Comparison of ENCODE assay signal across 28 cellular contexts in the genomic region with DNA sequence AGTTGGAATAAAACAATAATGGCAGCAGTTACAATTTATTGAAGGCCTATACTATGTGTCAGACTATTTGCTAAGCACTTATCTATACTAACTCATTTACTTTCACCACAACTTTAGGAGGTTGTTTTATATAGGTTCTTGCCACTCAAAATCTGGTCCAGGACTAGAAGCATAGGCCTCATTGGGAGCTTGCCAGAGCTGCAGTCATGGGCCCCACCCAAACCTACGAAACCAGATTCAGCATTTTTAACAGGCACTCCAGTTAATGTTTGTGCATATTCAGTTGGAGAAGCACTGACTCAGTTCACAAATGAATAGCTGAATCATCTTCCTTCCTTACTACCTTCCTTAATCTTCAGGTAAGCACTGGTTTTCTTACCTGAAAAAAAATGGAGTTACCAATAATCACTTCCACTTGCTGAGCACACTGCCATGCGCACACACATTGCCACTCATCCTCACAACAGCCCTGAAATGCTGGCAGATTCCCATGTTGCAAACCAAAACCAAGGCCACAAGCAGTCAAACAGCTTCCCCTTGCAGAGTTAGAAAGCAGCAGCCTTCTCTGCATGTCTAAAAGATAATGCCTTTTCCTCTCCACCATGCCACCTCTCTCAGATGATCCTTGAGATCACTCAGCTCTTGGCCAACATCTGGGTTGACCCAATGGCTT.
DNase-seq lines count a peak whose midpoint lies in the region; ATAC-seq, FAIRE-seq and TF ChIP-seq lines count a peak whose summit lies in the region.
"Had no signal": no experiment of that assay in that cellular context is flagged by ENCODE, and none has a peak within 500 bp of the region (broad histone marks: within the 10 kb centered on the region; RNA-seq: fewer than 3 reads in every experiment).

No MANE protein-coding gene starts in this region.

- H3K79me2 ChIP-seq in mammary epithelial cell (ENCODE audit: insufficient read depth, low read length) (no peaks in the 10 kb centered on the region), keratinocyte (ENCODE audit: control insufficient read depth, insufficient read depth, low read length) (no peaks in the 10 kb centered on the region)

- H3K4me1 ChIP-seq in mammary epithelial cell (ENCODE audit: insufficient read depth, low read length) (peaks cover 16% of the 10 kb centered on the region), keratinocyte (ENCODE audit: control insufficient read depth, extremely low read depth, insufficient read depth, low read length) (peaks cover 16% of the 10 kb centered on the region)
- H3K4me1 ChIP-seq: spleen had no signal

- peaks cover 4% of the 10 kb centered on the region for H3K27me3 Mint-ChIP-seq in activated T-helper 17 cell treated with anti-CD3 and anti-CD28 coated beads, Interleukin-2, amount 50 U/mL, for 72 hours
- H3K27me3 Mint-ChIP-seq: activated CD4-positive, alpha-beta memory T cell treated with anti-CD3 and anti-CD28 coated beads for 36 hours had no signal

- H3K27me3 ChIP-seq in mammary epithelial cell (ENCODE audit: insufficient read depth, low read length) (no peaks in the 10 kb centered on the region), keratinocyte (ENCODE audit: control insufficient read depth, extremely low read depth, insufficient read depth, low read length) (no peaks in the 10 kb centered on the region), dorsolateral prefrontal cortex (no peaks in the 10 kb centered on the region)
- H3K27me3 ChIP-seq: heart right ventricle, ovary, spleen, upper lobe of left lung had no signal

- H3K36me3 ChIP-seq in mammary epithelial cell (ENCODE audit: insufficient read depth, low read length), result no peaks in the 10 kb centered on the region
- no peaks in the 10 kb centered on the region for H3K36me3 ChIP-seq in keratinocyte (ENCODE audit: control insufficient read depth in 2 of 2, extremely low read depth in 1 of 2, insufficient read depth in 2 of 2, low read length in 2 of 2)
- H3K36me3 ChIP-seq: heart right ventricle, ovary, spleen, upper lobe of left lung had no signal

- H3K27ac ChIP-seq in mammary epithelial cell (ENCODE audit: insufficient read depth, low read depth, low read length) (peak overlapping the region; percentile 65), keratinocyte (ENCODE audit: control insufficient read depth, insufficient read depth, low read length) (peak overlapping the region; percentile 38), dorsolateral prefrontal cortex (peak overlapping the region in 20 of 59 donors; percentile 6 to 82 (median 47))
- H3K27ac ChIP-seq: heart right ventricle, ovary, spleen, upper lobe of left lung had no signal

- H3K9me3 Mint-ChIP-seq in activated T-helper 17 cell treated with anti-CD3 and anti-CD28 coated beads, Interleukin-2, amount 50 U/mL, for 72 hours, result no peaks in the 10 kb centered on the region
- H3K9me3 Mint-ChIP-seq: activated CD4-positive, alpha-beta memory T cell treated with anti-CD3 and anti-CD28 coated beads for 36 hours; activated naive CD4-positive, alpha-beta T cell treated with anti-CD3 and anti-CD28 coated beads, Interleukin-2, amount 50 U/mL, for 72 hours; activated T-helper 2 cell treated with anti-CD3 and anti-CD28 coated beads, Interferon-gamma antibody, Interleukin-2, Interleukin-4, amounts not matched to agents 10 μg/mL and 5 μg/mL and 100 μg/mL, durations not matched to agents 14 hours and 24 hours and 36 hours; central memory CD8-positive, alpha-beta T cell had no signal

- H4K20me1 ChIP-seq in mammary epithelial cell (ENCODE audit: insufficient read depth, low read length) (no peaks in the 10 kb centered on the region), keratinocyte (ENCODE audit: control insufficient read depth, extremely low read depth, insufficient read depth, low read length) (no peaks in the 10 kb centered on the region)

- H3K9ac ChIP-seq in mammary epithelial cell (ENCODE audit: insufficient read depth, low read length), result no peak overlapping the region
- H3K9ac ChIP-seq in keratinocyte (ENCODE audit: control insufficient read depth, extremely low read depth, insufficient read depth, low read length), result no peak overlapping the region

- no peaks in the 10 kb centered on the region for H3K9me3 ChIP-seq in mammary epithelial cell (replicated peaks; ENCODE audit: insufficient read depth, low read length)
- no peaks in the 10 kb centered on the region for H3K9me3 ChIP-seq in keratinocyte (ENCODE audit: control insufficient read depth, low read depth, low read length)
- H3K9me3 ChIP-seq: heart right ventricle, ovary, spleen, upper lobe of left lung had no signal

- H3K27ac Mint-ChIP-seq in activated T-helper 17 cell treated with anti-CD3 and anti-CD28 coated beads, Interleukin-2, amount 50 U/mL, for 72 hours, result no peak overlapping the region
- H3K27ac Mint-ChIP-seq: activated CD4-positive, alpha-beta memory T cell treated with anti-CD3 and anti-CD28 coated beads for 36 hours; activated naive CD4-positive, alpha-beta T cell treated with anti-CD3 and anti-CD28 coated beads, Interleukin-2, amount 50 U/mL, for 72 hours; activated T-helper 2 cell treated with anti-CD3 and anti-CD28 coated beads, Interferon-gamma antibody, Interleukin-2, Interleukin-4, amounts not matched to agents 10 μg/mL and 5 μg/mL and 100 μg/mL, durations not matched to agents 14 hours and 24 hours and 36 hours had no signal

- peak; percentile 14 for DNase-seq in Caki2 (ENCODE audit: low read depth)
- peak; percentile 24 for DNase-seq in MV-4-11 (lab: John Stamatoyannopoulos, UW)
- peak; percentile 89 for DNase-seq in mammary epithelial cell
- DNase-seq in keratinocyte (ENCODE audit: low read depth, low spot score), result peak; percentile 70
- no peak for DNase-seq in SKM-1 treated with dmso at 0.1 percent for 144 hours (lab: John Stamatoyannopoulos, UW; ENCODE audit: unreplicated experiment)
- no peak for DNase-seq in superior temporal gyrus (ENCODE audit: extremely low spot score)
- DNase-seq in dorsolateral prefrontal cortex, result no peak
- DNase-seq: activated CD4-positive, alpha-beta memory T cell treated with anti-CD3 and anti-CD28 coated beads for 36 hours; activated CD8-positive, alpha-beta memory T cell treated with anti-CD3 and anti-CD28 coated beads, Interleukin-2, amount 50 U/mL, for 48 hours; aorta; DMS79 treated with DMSO at 0.1 percent for 48 hours; heart right ventricle; KG1; left cardiac atrium; NCI-H1436; NCI-H2107; NCI-H510A; ovary; right cardiac atrium; spleen; stimulated activated CD4-positive, alpha-beta T cell treated with anti-CD3 and anti-CD28 coated beads, Interleukin-2, amount 100 ng/mL, for 48 hours; upper lobe of left lung had no signal

- H3K4me3 ChIP-seq in mammary epithelial cell (replicated peaks in 1 of 3; ENCODE audit: insufficient read depth in 1 of 3, low read depth in 2 of 3, low read length in 3 of 3), result no peak overlapping the region
- no peak overlapping the region for H3K4me3 ChIP-seq in keratinocyte (ENCODE audit: control insufficient read depth in 2 of 3, extremely low read depth in 1 of 3, insufficient read depth in 2 of 3, low read depth in 1 of 3, low read length in 3 of 3)
- no peak overlapping the region for H3K4me3 ChIP-seq in dorsolateral prefrontal cortex
- H3K4me3 ChIP-seq: heart right ventricle, ovary, spleen, upper lobe of left lung had no signal

- peak; percentile 89 for FAIRE-seq in keratinocyte (lab: Jason Lieb, UNC)
- FAIRE-seq: GM18507 had no signal

- no peaks in the 10 kb centered on the region for H3K4me1 Mint-ChIP-seq in activated T-helper 17 cell treated with anti-CD3 and anti-CD28 coated beads, Interleukin-2, amount 50 U/mL, for 72 hours
- H3K4me1 Mint-ChIP-seq: central memory CD8-positive, alpha-beta T cell had no signal

- CTCF ChIA-PET in mammary epithelial cell (lab: Charles Lee; ENCODE audit: low non-redundant PET), result no interaction called here

- TF ChIP-seq CTCF in mammary epithelial cell (conservative IDR thresholded peaks at IDR 0.05 in 1 of 2, IDR thresholded peaks at IDR 0.05 in 1 of 2; ENCODE audit: extremely low read depth in 1 of 2, insufficient read depth in 1 of 2, low read depth in 1 of 2, low read length in 2 of 2), result no peak
- TF ChIP-seq CTCF in keratinocyte (optimal IDR thresholded peaks at IDR 0.05 in 1 of 3, IDR thresholded peaks at IDR 0.05 in 1 of 3, conservative IDR thresholded peaks at IDR 0.05 in 1 of 3; ENCODE audit: extremely low read depth in 1 of 3, insufficient read depth in 2 of 3, low read length in 3 of 3), result no peak
- no peak for TF ChIP-seq CTCF in dorsolateral prefrontal cortex (IDR thresholded peaks at IDR 0.05 in 54 of 56, conservative IDR thresholded peaks at IDR 0.05 in 2 of 56; ENCODE audit: low read depth in 1 of 56, partially characterized antibody in 56 of 56)

- H3K4me3 Mint-ChIP-seq in activated T-helper 17 cell treated with anti-CD3 and anti-CD28 coated beads, Interleukin-2, amount 50 U/mL, for 72 hours, result no peak overlapping the region
- H3K4me3 Mint-ChIP-seq: activated CD4-positive, alpha-beta memory T cell treated with anti-CD3 and anti-CD28 coated beads for 36 hours; central memory CD8-positive, alpha-beta T cell had no signal

- H3K36me3 Mint-ChIP-seq in activated T-helper 17 cell treated with anti-CD3 and anti-CD28 coated beads, Interleukin-2, amount 50 U/mL, for 72 hours (ENCODE audit: low read depth), result no peaks in the 10 kb centered on the region
- H3K36me3 Mint-ChIP-seq: activated CD4-positive, alpha-beta memory T cell treated with anti-CD3 and anti-CD28 coated beads for 36 hours; activated naive CD4-positive, alpha-beta T cell treated with anti-CD3 and anti-CD28 coated beads, Interleukin-2, amount 50 U/mL, for 72 hours had no signal

- H3K4me2 ChIP-seq in mammary epithelial cell (ENCODE audit: insufficient read depth, low read depth, low read length) (peak overlapping the region; percentile 16), keratinocyte (ENCODE audit: control insufficient read depth, extremely low read depth, insufficient read depth, low read depth, low read length) (no peak overlapping the region)

- intact Hi-C loops in mammary epithelial cell (cut with micrococcal nuclease), result loop anchor here (10.0 kb wide), 2 partner anchors 632 to 1052 kb away; no protein-coding TSS in a partner anchor
- intact Hi-C loops in dorsolateral prefrontal cortex (cut with DNase I), result loop anchor here (5.0 to 10.0 kb wide), 4 partner anchors 35 to 632 kb away; a partner anchor contains a TSS

- no TSS peak for BruUV-seq in mammary epithelial cell (replicated peaks; lab: Mats Ljungman, UMichigan)

- dilution Hi-C loops in mammary epithelial cell (cut with HindIII; ENCODE audit: low sequenced_read_pairs), result loop anchor here (25.0 kb wide), 1 partner anchor 800 kb away; no protein-coding TSS in a partner anchor
- dilution Hi-C loops in keratinocyte (cut with MboI; ENCODE audit: extremely low pct_ligation_motif_present, low sequenced_read_pairs), result no loop called here

- WGBS in mammary epithelial cell (ENCODE audit: low coverage, missing lambda C conversion rate), result 50% methylated on average over 2 of the region's 2 CpGs

- ATAC-seq in activated T-helper 17 cell treated with anti-CD3 and anti-CD28 coated beads, Interleukin-2, amount 50 U/mL, for 72 hours (replicated peaks), result no peak
- ATAC-seq: activated CD4-positive, CD25-positive, alpha-beta regulatory T cell treated with anti-CD3 and anti-CD28 coated beads, Interleukin-2, amount 50 U/mL, for 24 hours; activated naive CD4-positive, alpha-beta T cell treated with anti-CD3 and anti-CD28 coated beads, Interleukin-2, amount 50 U/mL, for 72 hours; heart right ventricle; left cardiac atrium; right cardiac atrium had no signal

- no peaks in the 10 kb centered on the region for H3K9me1 ChIP-seq in keratinocyte (ENCODE audit: control insufficient read depth, extremely low read depth, insufficient read depth, low read length)

- peak overlapping the region; percentile 66 for H2AFZ ChIP-seq in mammary epithelial cell (ENCODE audit: low read depth, low read length)
- peak overlapping the region; percentile 2 for H2AFZ ChIP-seq in keratinocyte (ENCODE audit: control insufficient read depth, low read length)

- in situ Hi-C loops in Caki2 (cut with HindIII; ENCODE audit: low pct_unique_long_range_greater_than_20kb, low sequenced_read_pairs) (no loop called here), mammary epithelial cell (cut with MboI; ENCODE audit: low sequenced_read_pairs in 2 of 2) (loop anchor here in 1 of 2 donors (10.0 to 25.0 kb wide), 2 partner anchors 342 to 800 kb away; no protein-coding TSS in a partner anchor)

Comparison
In these comparisons a context has a peak if more than half of its experiments do, and no peak if none do; other contexts are left out.
1. DNase-seq: peak in Caki2 (single experiment), MV-4-11 (single experiment), mammary epithelial cell (single experiment) and keratinocyte (single experiment); none in SKM-1 treated with dmso at 0.1 percent for 144 hours (single experiment), superior temporal gyrus (single experiment) and dorsolateral prefrontal cortex (0 of 10).